Comparison of ENCODE assay signal across 18 cellular contexts in genomic region chr15:58627046-58627445, GRCh38.
DNase-seq lines count a peak whose midpoint lies in the region; ATAC-seq and TF ChIP-seq lines count a peak whose summit lies in the region.
"Had no signal": no experiment of that assay in that cellular context is flagged by ENCODE, and none has a peak within 500 bp of the region (broad histone marks: within the 10 kb centered on the region; RNA-seq: fewer than 3 reads in every experiment).

No MANE protein-coding gene starts in this region.

- peak overlapping the region; percentile 92 for H3K27ac Mint-ChIP-seq in activated CD4-positive, alpha-beta memory T cell treated with anti-CD3 and anti-CD28 coated beads for 36 hours
- H3K27ac Mint-ChIP-seq: H9 had no signal

- CTCF ChIA-PET in activated CD4-positive, alpha-beta memory T cell treated with anti-CD3 and anti-CD28 coated beads for 36 hours (lab: Charles Lee) = no interaction called here

- peaks cover 14% of the 10 kb centered on the region for H3K4me1 ChIP-seq in endocrine pancreas (ENCODE audit: control insufficient read depth, insufficient read depth, low read length)
- H3K4me1 ChIP-seq in thymus (ENCODE audit: control insufficient read depth, insufficient read depth, low read length) = peaks cover 15% of the 10 kb centered on the region
- no peaks in the 10 kb centered on the region for H3K4me1 ChIP-seq in ovary (ENCODE audit: insufficient read depth)
- H3K4me1 ChIP-seq: ascending aorta, foreskin keratinocyte had no signal

- H3K27me3 ChIP-seq in endocrine pancreas (ENCODE audit: control insufficient read depth, insufficient read depth, low read length) = no peaks in the 10 kb centered on the region
- H3K27me3 ChIP-seq in thymus (ENCODE audit: control insufficient read depth, insufficient read depth) = no peaks in the 10 kb centered on the region
- H3K27me3 ChIP-seq in ovary = no peaks in the 10 kb centered on the region
- H3K27me3 ChIP-seq: ascending aorta, foreskin keratinocyte, upper lobe of left lung had no signal

- no peak for TF ChIP-seq POLR2A in ovary (IDR thresholded peaks at IDR 0.05)

- intact Hi-C loops in activated CD4-positive, alpha-beta memory T cell treated with anti-CD3 and anti-CD28 coated beads for 36 hours (cut with micrococcal nuclease) = no loop called here
- intact Hi-C loops in ovary (cut with DNase I) = no loop called here

- peaks cover 69% of the 10 kb centered on the region for H3K4me1 Mint-ChIP-seq in activated T-cell treated with anti-CD3 and anti-CD28 coated beads, Interleukin-2, amount 50 U/mL, for 4 hours (ENCODE audit: low read depth)
- peaks cover 52% of the 10 kb centered on the region for H3K4me1 Mint-ChIP-seq in activated CD4-positive, alpha-beta memory T cell treated with anti-CD3 and anti-CD28 coated beads for 36 hours (ENCODE audit: low read depth)

- H3K36me3 ChIP-seq in endocrine pancreas (ENCODE audit: control insufficient read depth, insufficient read depth, low read length) (no peaks in the 10 kb centered on the region), thymus (ENCODE audit: control insufficient read depth, insufficient read depth) (peaks cover 7% of the 10 kb centered on the region), ovary (no peaks in the 10 kb centered on the region)

- POLR2A ChIA-PET in activated CD4-positive, alpha-beta memory T cell treated with anti-CD3 and anti-CD28 coated beads for 36 hours (lab: Charles Lee) = no interaction called here

- no peak for DNase-seq in activated T-cell treated with anti-CD3 and anti-CD28 coated beads, Interleukin-2, amount 50 U/mL, for 4 hours
- DNase-seq in activated T-cell treated with anti-CD3 and anti-CD28 coated beads, Interleukin-2, amount 50 U/mL, for 1 hour = no peak
- DNase-seq in activated CD4-positive, alpha-beta memory T cell treated with anti-CD3 and anti-CD28 coated beads for 36 hours = no peak
- DNase-seq in DMS53 treated with DMSO at 0.1 percent for 48 hours (lab: John Stamatoyannopoulos, UW; ENCODE audit: unreplicated experiment) (no peak), ovary (no peak), cerebellar nuclear complex (lab: John Stamatoyannopoulos, UW) (no peak)
- DNase-seq: activated CD4-positive, CD25-positive, alpha-beta regulatory T cell treated with anti-CD3 and anti-CD28 coated beads, Interleukin-2, amount 50 U/mL, for 72 hours; EL; foreskin keratinocyte; H9; left ventricle myocardium superior; NCI-H1092; SIG-M5; upper lobe of left lung had no signal

- H3K9ac ChIP-seq in endocrine pancreas (ENCODE audit: control insufficient read depth, insufficient read depth, low read length) = no peak overlapping the region
- H3K9ac ChIP-seq: KMS-11 had no signal

- H3K36me3 Mint-ChIP-seq in activated T-cell treated with anti-CD3 and anti-CD28 coated beads, Interleukin-2, amount 50 U/mL, for 4 hours (ENCODE audit: insufficient read depth) = peaks cover 36% of the 10 kb centered on the region
- peaks cover 34% of the 10 kb centered on the region for H3K36me3 Mint-ChIP-seq in activated CD4-positive, alpha-beta memory T cell treated with anti-CD3 and anti-CD28 coated beads for 36 hours

- H3K9me3 ChIP-seq in endocrine pancreas (ENCODE audit: control insufficient read depth, low read length) = no peaks in the 10 kb centered on the region
- no peaks in the 10 kb centered on the region for H3K9me3 ChIP-seq in thymus (ENCODE audit: control insufficient read depth)
- no peaks in the 10 kb centered on the region for H3K9me3 ChIP-seq in ovary
- H3K9me3 ChIP-seq: ascending aorta, upper lobe of left lung had no signal

- no peaks in the 10 kb centered on the region for H3K27me3 Mint-ChIP-seq in activated T-cell treated with anti-CD3 and anti-CD28 coated beads, Interleukin-2, amount 50 U/mL, for 4 hours (ENCODE audit: low read depth)
- H3K27me3 Mint-ChIP-seq in activated CD4-positive, alpha-beta memory T cell treated with anti-CD3 and anti-CD28 coated beads for 36 hours = no peaks in the 10 kb centered on the region

- peak overlapping the region; percentile 76 for H3K4me3 Mint-ChIP-seq in activated T-cell treated with anti-CD3 and anti-CD28 coated beads, Interleukin-2, amount 50 U/mL, for 4 hours
- no peak overlapping the region for H3K4me3 Mint-ChIP-seq in activated CD4-positive, alpha-beta memory T cell treated with anti-CD3 and anti-CD28 coated beads for 36 hours
- H3K4me3 Mint-ChIP-seq: H9 had no signal

- no peaks in the 10 kb centered on the region for H3K9me3 Mint-ChIP-seq in activated T-cell treated with anti-CD3 and anti-CD28 coated beads, Interleukin-2, amount 50 U/mL, for 4 hours
- no peaks in the 10 kb centered on the region for H3K9me3 Mint-ChIP-seq in activated CD4-positive, alpha-beta memory T cell treated with anti-CD3 and anti-CD28 coated beads for 36 hours
- H3K9me3 Mint-ChIP-seq: H9 had no signal

- no peak for ATAC-seq in activated T-cell treated with anti-CD3 and anti-CD28 coated beads, Interleukin-2, amount 50 U/mL, for 4 hours
- ATAC-seq: foreskin keratinocyte had no signal

- 62% methylated on average over 2 of the region's 2 CpGs for WGBS in thymus
- WGBS in ovary, 3 donors = 93 to 97% (median 93%) methylated on average over 2 of the region's 2 CpGs

- H3K27ac ChIP-seq in thymus (ENCODE audit: low read depth) = peak overlapping the region; percentile 61
- no peak overlapping the region for H3K27ac ChIP-seq in ovary
- H3K27ac ChIP-seq: ascending aorta had no signal

- H3K4me3 ChIP-seq in endocrine pancreas (ENCODE audit: control insufficient read depth, insufficient read depth, low read length) (peak overlapping the region; percentile 88), thymus (ENCODE audit: low read length) (peak overlapping the region; percentile 6), ovary (no peak overlapping the region)
- H3K4me3 ChIP-seq: ascending aorta, upper lobe of left lung had no signal

- TF ChIP-seq CTCF in ovary (IDR thresholded peaks at IDR 0.05) = no peak

- no peak for TF ChIP-seq EP300 in ovary (IDR thresholded peaks at IDR 0.05)
